Comparison of ENCODE assay signal across 9 cellular contexts in the genomic region with DNA sequence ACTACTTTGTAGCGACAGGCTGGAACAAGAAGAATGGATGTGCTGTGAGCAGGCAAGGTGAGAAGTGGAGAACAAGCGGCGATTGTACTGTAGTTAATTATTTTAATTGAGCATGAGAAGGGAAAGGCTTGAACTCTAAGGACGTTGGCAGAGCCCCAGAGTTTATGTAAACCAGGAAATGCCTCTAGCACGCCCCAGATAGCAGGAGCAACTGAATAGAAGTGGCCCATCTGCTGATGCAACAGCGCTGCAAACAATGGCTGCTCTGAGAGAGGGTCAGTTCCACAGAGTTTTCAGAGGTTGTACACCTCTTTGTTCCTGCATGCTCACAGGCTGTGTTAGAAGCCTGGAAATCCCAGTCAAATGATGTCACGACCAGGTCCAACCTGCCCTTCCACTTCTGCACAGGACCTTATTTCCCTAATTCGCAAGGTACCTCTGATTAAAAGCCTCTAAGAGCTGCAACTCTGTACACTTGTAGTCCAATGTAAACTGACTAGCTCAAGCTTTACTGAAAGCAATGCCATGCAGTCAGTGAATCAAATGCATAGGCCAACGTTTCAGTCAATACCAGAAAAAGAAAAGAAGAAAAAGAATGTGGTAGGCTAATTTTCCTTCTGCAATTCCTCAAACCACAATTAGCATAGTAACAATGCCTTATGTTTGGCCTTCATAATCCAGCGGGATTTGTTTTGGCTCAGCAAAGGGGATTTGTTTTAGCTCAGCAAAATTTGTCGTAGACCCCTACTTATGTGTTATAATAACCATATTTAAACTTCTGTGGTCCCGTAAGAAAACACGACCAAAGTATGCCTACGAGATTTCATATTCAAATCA.
DNase-seq lines count a peak whose midpoint lies in the region; FAIRE-seq and TF ChIP-seq lines count a peak whose summit lies in the region.
"Had no signal": no experiment of that assay in that cellular context is flagged by ENCODE, and none has a peak within 500 bp of the region (broad histone marks: within the 10 kb centered on the region; RNA-seq: fewer than 3 reads in every experiment).

No MANE protein-coding gene starts in this region.

- peak overlapping the region; percentile 97 for H3K27ac Mint-ChIP-seq in astrocyte (ENCODE audit: unreplicated experiment)
- no peak overlapping the region for H3K27ac Mint-ChIP-seq in activated naive CD8-positive, alpha-beta T cell treated with anti-CD3 and anti-CD28 coated beads for 36 hours

- H3K4me3 ChIP-seq in astrocyte (ENCODE audit: insufficient read depth, low read depth, low read length) (no peak overlapping the region), iPS-20b (ENCODE audit: low read length) (peak overlapping the region; percentile 81)

- H4K20me1 ChIP-seq in astrocyte (ENCODE audit: insufficient read depth, low read length): peaks cover 54% of the 10 kb centered on the region

- H3K36me3 Mint-ChIP-seq in astrocyte (ENCODE audit: low read depth, unreplicated experiment): peaks cover 8% of the 10 kb centered on the region
- H3K36me3 Mint-ChIP-seq in activated naive CD8-positive, alpha-beta T cell treated with anti-CD3 and anti-CD28 coated beads for 36 hours: no peaks in the 10 kb centered on the region

- H2AFZ ChIP-seq in astrocyte (ENCODE audit: low read depth, low read length): no peak overlapping the region

- H3K27me3 ChIP-seq in astrocyte (ENCODE audit: insufficient read depth, low read length) (no peaks in the 10 kb centered on the region), iPS-20b (ENCODE audit: insufficient read depth, low read length) (no peaks in the 10 kb centered on the region)

- DNase-seq in AG08395 (ENCODE audit: low spot score) (peak; percentile 32), NCI-H146 treated with DMSO at 0.1 percent for 48 hours (lab: John Stamatoyannopoulos, UW; ENCODE audit: unreplicated experiment) (peak; percentile 90), astrocyte (ENCODE audit: low read depth) (peak; percentile 73), ureter (ENCODE audit: low spot score) (peak; percentile 74), T-helper 1 cell (no peak), HTR-8/SVneo (ENCODE audit: insufficient read length, low spot score) (no peak)
- no peak for DNase-seq in activated naive CD8-positive, alpha-beta T cell treated with anti-CD3 and anti-CD28 coated beads for 36 hours

- peak overlapping the region; percentile 64 for H3K4me3 Mint-ChIP-seq in astrocyte (ENCODE audit: unreplicated experiment)
- H3K4me3 Mint-ChIP-seq in activated naive CD8-positive, alpha-beta T cell treated with anti-CD3 and anti-CD28 coated beads for 36 hours: no peak overlapping the region

- H3K36me3 ChIP-seq in astrocyte (ENCODE audit: insufficient read depth, low read length): peaks cover 6% of the 10 kb centered on the region
- peaks cover 27% of the 10 kb centered on the region for H3K36me3 ChIP-seq in iPS-20b (ENCODE audit: insufficient read depth, low read depth, low read length)

- no peak for FAIRE-seq in astrocyte (lab: Jason Lieb, UNC)
- FAIRE-seq in HTR-8/SVneo (lab: Jason Lieb, UNC): no peak
- FAIRE-seq: G401.6 had no signal

- H3K9ac ChIP-seq in astrocyte (ENCODE audit: low read length) (peak overlapping the region; percentile 26), iPS-20b (ENCODE audit: low read depth, low read length) (peak overlapping the region; percentile 80)

- peaks cover 30% of the 10 kb centered on the region for H3K4me1 ChIP-seq in astrocyte (ENCODE audit: insufficient read depth, low read length)
- peaks cover 36% of the 10 kb centered on the region for H3K4me1 ChIP-seq in iPS-20b (ENCODE audit: insufficient read depth, low read length)

- H3K27ac ChIP-seq in astrocyte (ENCODE audit: low read depth, low read length): peak overlapping the region; percentile 30
- H3K27ac ChIP-seq in iPS-20b (ENCODE audit: low read length): peak overlapping the region; percentile 80

- peaks cover 39% of the 10 kb centered on the region for H3K79me2 ChIP-seq in astrocyte (ENCODE audit: insufficient read depth, low read length)

- peak overlapping the region; percentile 61 for H3K4me2 ChIP-seq in astrocyte (ENCODE audit: low read length)

- H3K27me3 Mint-ChIP-seq in astrocyte (ENCODE audit: low read depth, unreplicated experiment): no peaks in the 10 kb centered on the region
- peaks cover 18% of the 10 kb centered on the region for H3K27me3 Mint-ChIP-seq in activated naive CD8-positive, alpha-beta T cell treated with anti-CD3 and anti-CD28 coated beads for 36 hours

- no peak for TF ChIP-seq CTCF in astrocyte (IDR thresholded peaks at IDR 0.05; ENCODE audit: insufficient read depth, low read depth, low read length)

- H3K9me3 ChIP-seq in astrocyte (ENCODE audit: insufficient read depth, low read depth, low read length): no peaks in the 10 kb centered on the region
- H3K9me3 ChIP-seq in iPS-20b (ENCODE audit: insufficient read depth, low read depth, low read length): no peaks in the 10 kb centered on the region

- no peaks in the 10 kb centered on the region for H3K9me3 Mint-ChIP-seq in astrocyte (ENCODE audit: unreplicated experiment)
- no peaks in the 10 kb centered on the region for H3K9me3 Mint-ChIP-seq in activated naive CD8-positive, alpha-beta T cell treated with anti-CD3 and anti-CD28 coated beads for 36 hours

- peaks cover 50% of the 10 kb centered on the region for H3K4me1 Mint-ChIP-seq in astrocyte (ENCODE audit: low read depth, unreplicated experiment)
- no peaks in the 10 kb centered on the region for H3K4me1 Mint-ChIP-seq in activated naive CD8-positive, alpha-beta T cell treated with anti-CD3 and anti-CD28 coated beads for 36 hours

Comparison
In these comparisons a context has a peak if more than half of its experiments do, and no peak if none do; other contexts are left out.
1. DNase-seq: peak in AG08395 (single experiment), NCI-H146 treated with DMSO at 0.1 percent for 48 hours (single experiment), astrocyte (single experiment) and ureter (single experiment); none in T-helper 1 cell (0 of 5), activated naive CD8-positive, alpha-beta T cell treated with anti-CD3 and anti-CD28 coated beads for 36 hours (single experiment) and HTR-8/SVneo (single experiment).